7 cellular contexts compared by ENCODE assay signal in the genomic region with DNA sequence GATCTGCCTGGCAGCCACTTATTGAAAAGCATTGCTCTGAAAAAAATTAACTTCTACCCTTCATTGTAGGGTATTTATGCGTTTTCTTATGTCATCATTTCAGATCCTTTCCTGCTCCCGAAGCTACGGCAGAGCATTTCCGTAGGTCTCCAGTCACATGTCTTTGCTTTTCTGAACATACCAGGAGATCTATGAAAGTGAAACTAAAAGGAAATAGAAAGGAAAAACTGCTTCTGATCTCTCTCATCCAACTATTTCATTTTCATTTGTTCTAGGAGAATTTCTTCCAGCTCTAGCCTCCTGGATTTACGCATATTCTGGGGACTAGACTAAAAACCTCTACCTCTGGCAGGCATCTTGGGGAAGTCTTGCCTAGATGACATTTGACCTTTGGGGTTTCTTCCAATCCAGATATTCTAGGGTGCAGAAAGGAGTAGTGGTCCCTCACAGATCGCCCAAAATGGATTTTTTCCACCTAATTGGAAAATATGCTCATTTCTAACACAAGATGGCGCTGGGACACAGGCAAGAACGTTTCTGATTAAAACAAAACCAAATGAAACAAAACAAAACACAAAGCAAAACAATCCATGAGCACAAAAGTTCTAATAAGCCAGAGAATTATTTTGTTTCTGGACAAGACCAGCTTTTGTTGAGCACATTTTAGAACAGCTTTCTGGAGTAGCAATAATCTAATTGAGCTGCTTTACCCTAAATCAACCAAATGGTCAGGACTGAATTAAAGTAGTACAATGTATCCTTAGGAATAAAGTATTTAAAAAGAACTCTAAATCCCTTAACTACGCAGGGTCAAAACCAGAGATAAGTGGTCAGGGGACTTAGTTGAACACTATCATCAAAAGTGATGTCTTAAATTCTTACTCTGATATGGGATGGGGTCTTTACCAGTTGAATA. TPM values are rescaled to one million over a fixed set of nuclear protein-coding genes. Genes with fewer than 3 reads are reported as not detected.
DNase-seq lines count a peak whose midpoint lies in the region; ATAC-seq, FAIRE-seq and TF ChIP-seq lines count a peak whose summit lies in the region.

No MANE protein-coding gene starts in this region.

- no peak overlapping the region for H2BK15ac ChIP-seq in mesendoderm (replicated peaks; ENCODE audit: low read depth)

- no peak overlapping the region for H3K18ac ChIP-seq in mesendoderm (ENCODE audit: low read length)

- no peak overlapping the region for H2BK5ac ChIP-seq in mesendoderm (ENCODE audit: low read length)

- peak; percentile 65 for TF ChIP-seq CTCF in HL-60 (IDR thresholded peaks at IDR 0.05; ENCODE audit: insufficient read depth, low read length)
- TF ChIP-seq CTCF in SU-DHL-6 (IDR thresholded peaks at IDR 0.05; ENCODE audit: insufficient read depth, low read length, poor library complexity, severe bottlenecking), result peak; percentile 56

- FAIRE-seq in urothelium cell line (lab: Jason Lieb, UNC), result peak; percentile 88

- H4K5ac ChIP-seq in mesendoderm (ENCODE audit: low read length), result no peak overlapping the region

- H3K4me2 ChIP-seq in SU-DHL-6 (ENCODE audit: low read depth, low read length, poor library complexity, severe bottlenecking) (peak overlapping the region; percentile 28), mesendoderm (ENCODE audit: low read length) (no peak overlapping the region)

- no peaks in the 10 kb centered on the region for H3K36me3 ChIP-seq in SU-DHL-6 (ENCODE audit: low read length)
- no peaks in the 10 kb centered on the region for H3K36me3 ChIP-seq in duodenal mucosa (ENCODE audit: control insufficient read depth in 1 of 2, insufficient read depth in 2 of 2, low read length in 2 of 2)
- H3K36me3 ChIP-seq in mesendoderm (ENCODE audit: control insufficient read depth, insufficient read depth, low read length), result no peaks in the 10 kb centered on the region

- H3K27me3 ChIP-seq in HL-60 (ENCODE audit: insufficient read depth, poor library complexity, severe bottlenecking) (no peaks in the 10 kb centered on the region), SU-DHL-6 (ENCODE audit: low read length) (no peaks in the 10 kb centered on the region), duodenal mucosa (ENCODE audit: control insufficient read depth in 1 of 2, insufficient read depth in 2 of 2, low read length in 2 of 2) (no peaks in the 10 kb centered on the region), mesendoderm (ENCODE audit: insufficient read depth, low read length, poor library complexity) (no peaks in the 10 kb centered on the region)

- H3K79me2 ChIP-seq in SU-DHL-6 (ENCODE audit: insufficient read depth, low read length), result no peaks in the 10 kb centered on the region
- H3K79me2 ChIP-seq in mesendoderm (ENCODE audit: control insufficient read depth, insufficient read depth, low read length), result no peaks in the 10 kb centered on the region

- H4K20me1 ChIP-seq in SU-DHL-6 (ENCODE audit: low read depth, low read length), result no peaks in the 10 kb centered on the region

- DNase-seq in DMS79 treated with DMSO at 0.1 percent for 48 hours (lab: John Stamatoyannopoulos, UW) (peak; percentile 33), HL-60 (ENCODE audit: low read depth in 1 of 2, low spot score in 1 of 2) (peak in 1 of 2 experiments; percentile 31), mesendoderm (peak; percentile 57), urothelium cell line (ENCODE audit: low spot score) (peak; percentile 46)

- no peak for ATAC-seq in HG02798 (IDR thresholded peaks at IDR 0.05; ENCODE audit: poor library complexity, unreplicated experiment)

- H3K9me3 ChIP-seq in SU-DHL-6 (ENCODE audit: insufficient read depth, low read length) (no peaks in the 10 kb centered on the region), duodenal mucosa (ENCODE audit: control insufficient read depth in 1 of 2, low read length in 2 of 2) (no peaks in the 10 kb centered on the region)

- no peak overlapping the region for H3K23ac ChIP-seq in mesendoderm (ENCODE audit: low read length)

- H3K4me3 ChIP-seq in HL-60 (replicated peaks; ENCODE audit: insufficient read depth, low read length), result no peak overlapping the region
- no peak overlapping the region for H3K4me3 ChIP-seq in SU-DHL-6 (ENCODE audit: insufficient read depth, low read length, poor library complexity, severe bottlenecking)
- H3K4me3 ChIP-seq in duodenal mucosa (ENCODE audit: low read depth in 1 of 2, low read length in 2 of 2), result peak overlapping the region; percentile 50 to 58
- H3K4me3 ChIP-seq in mesendoderm (ENCODE audit: low read length), result no peak overlapping the region

- no peaks in the 10 kb centered on the region for H3K79me1 ChIP-seq in mesendoderm (ENCODE audit: low read length)

- no peak overlapping the region for H2AFZ ChIP-seq in SU-DHL-6 (ENCODE audit: low read depth, low read length, severe bottlenecking)

- H2BK120ac ChIP-seq in mesendoderm (ENCODE audit: low read depth, low read length), result no peak overlapping the region

- H3K4me1 ChIP-seq in duodenal mucosa (ENCODE audit: control insufficient read depth in 1 of 2, insufficient read depth in 2 of 2, low read length in 2 of 2) (peaks cover 0 to 12% of the 10 kb centered on the region in 2 donors), mesendoderm (ENCODE audit: control insufficient read depth, low read depth, low read length) (peaks cover 17% of the 10 kb centered on the region)

- no peak overlapping the region for H3K56ac ChIP-seq in mesendoderm (ENCODE audit: low read length)

- H3K9ac ChIP-seq in SU-DHL-6 (ENCODE audit: low read length) (no peak overlapping the region), duodenal mucosa (ENCODE audit: low read depth in 1 of 2, low read length in 2 of 2) (peak overlapping the region; percentile 28 to 35), mesendoderm (ENCODE audit: low read length) (no peak overlapping the region)

- H3K9me2 ChIP-seq in SU-DHL-6 (replicated peaks; ENCODE audit: insufficient read depth, low read length), result no peaks in the 10 kb centered on the region

- no peak overlapping the region for H2AK5ac ChIP-seq in mesendoderm (ENCODE audit: low read length)

- no CpG with 5 or more reads among the region's 9 CpGs for WGBS in mesendoderm (ENCODE audit: extremely low coverage, insufficient coverage, low lambda C conversion rate)

- H3K27ac ChIP-seq in HL-60 (replicated peaks) (no peak overlapping the region), SU-DHL-6 (ENCODE audit: low read depth, low read length) (no peak overlapping the region), duodenal mucosa (ENCODE audit: low read depth, low read length) (no peak overlapping the region), mesendoderm (ENCODE audit: low read depth, low read length) (no peak overlapping the region)

- no peaks in the 10 kb centered on the region for H3F3A ChIP-seq in SU-DHL-6 (ENCODE audit: insufficient read depth)

- H3K4ac ChIP-seq in mesendoderm (ENCODE audit: low read depth, low read length), result no peak overlapping the region

- H4K8ac ChIP-seq in mesendoderm (ENCODE audit: low read depth, low read length), result no peak overlapping the region

RNA-seq across cellular contexts. Expression of a gene that starts 12.2 kb away (rescaled TPM):
- polyA plus RNA-seq in mesendoderm (2013, experiment 1 of 2), result 7.2 TPM
- 8.6 TPM for polyA plus RNA-seq in mesendoderm (2013, experiment 2 of 2)

Comparison
In these comparisons a context has a peak if more than half of its experiments do, and no peak if none do; other contexts are left out.
1. H3K4me3 ChIP-seq: peak in duodenal mucosa (2 of 2); none in HL-60 (single experiment), SU-DHL-6 (single experiment) and mesendoderm (single experiment).
2. H3K9ac ChIP-seq: peak in duodenal mucosa (2 of 2); none in SU-DHL-6 (single experiment) and mesendoderm (single experiment).